ENCODE assay signal across 19 cellular contexts in the genomic region with DNA sequence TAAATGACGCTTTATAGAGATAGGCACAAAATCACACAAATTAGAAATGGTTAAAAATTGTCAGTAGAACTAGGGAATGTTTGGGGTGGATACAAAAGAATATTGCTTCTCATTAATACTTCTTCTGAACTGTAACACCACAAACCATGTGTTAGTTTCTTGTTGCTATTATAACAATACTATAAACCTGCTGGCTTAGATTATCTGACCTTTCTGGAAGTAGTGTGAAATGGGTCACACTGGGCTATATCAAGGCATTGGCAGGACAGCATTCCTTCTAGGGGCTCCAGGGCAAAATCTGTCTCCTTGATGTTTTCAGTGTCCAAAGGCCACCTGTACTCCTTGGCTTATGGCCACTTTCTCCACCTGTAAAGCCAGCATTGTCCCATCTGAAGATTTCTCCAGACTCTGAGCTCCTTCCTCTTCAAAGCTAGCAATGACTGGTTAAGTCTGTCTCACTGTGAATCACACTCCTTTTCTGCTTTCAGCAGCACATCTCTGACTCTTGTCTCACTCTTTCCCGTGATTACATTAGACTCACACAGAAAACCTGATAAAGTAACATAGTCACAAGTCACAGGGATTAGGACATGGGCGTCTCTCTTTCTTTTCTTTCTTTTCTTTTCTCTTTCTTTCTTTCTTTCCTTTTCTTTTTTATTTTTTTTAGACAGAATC.
"Had no signal": no experiment of that assay in that cellular context is flagged by ENCODE, and none has a peak within 500 bp of the region (broad histone marks: within the 10 kb centered on the region; RNA-seq: fewer than 3 reads in every experiment).

No MANE protein-coding gene starts in this region.

- H3K27ac ChIP-seq: foreskin keratinocyte, pancreas, prostate gland, right lobe of liver, spleen, stomach, thoracic aorta had no signal

- DNase-seq: effector memory CD4-positive, alpha-beta T cell; foreskin keratinocyte; mesendoderm; mucosa of descending colon; occipital lobe; pancreas; retina; right lobe of liver; spleen; stimulated activated CD4-positive, alpha-beta T cell treated with anti-CD3 and anti-CD28 coated beads, Interleukin-15, amount 100 ng/mL, for 24 hours; stimulated activated CD4-positive, alpha-beta T cell treated with anti-CD3 and anti-CD28 coated beads, Interleukin-1b, Interleukin-23, amount 100 ng/mL, for 48 hours; stimulated activated CD4-positive, alpha-beta T cell treated with anti-CD3 and anti-CD28 coated beads, Interleukin-4, amount 100 ng/mL, for 24 hours; stimulated activated naive B cell treated with anti-CD40 and anti-IgM and Interleukin-4, amounts not matched to agents 10 μg/mL and 1 μg/mL and 100 μg/mL, for 72 hours; stomach; substantia nigra; trophoblast cell had no signal

- H3K27me3 ChIP-seq: foreskin keratinocyte, right lobe of liver had no signal

- ATAC-seq: foreskin keratinocyte; mucosa of descending colon; pancreas; right lobe of liver; stimulated activated naive B cell treated with anti-CD40 and anti-IgM and Interleukin-4, amounts not matched to agents 10 μg/mL and 1 μg/mL and 100 μg/mL, for 72 hours had no signal

- FAIRE-seq: pancreas, urothelium cell line had no signal

- H3K4me3 ChIP-seq: mucosa of descending colon, pancreas, prostate gland, right lobe of liver, spleen, stomach, thoracic aorta had no signal

- H3K36me3 ChIP-seq: pancreas, prostate gland, right lobe of liver, spleen, stomach, thoracic aorta had no signal

- H3K4me1 ChIP-seq: foreskin keratinocyte, pancreas, prostate gland, right lobe of liver, spleen, stomach had no signal

- H3K9me3 ChIP-seq: mucosa of descending colon, pancreas, prostate gland, right lobe of liver, thoracic aorta had no signal
